In genomic region chr3:184174278-184174645, GRCh38 we compare ENCODE assay signal across 8 cellular contexts. TPM values are rescaled to one million over a fixed set of nuclear protein-coding genes. Genes with fewer than 3 reads are reported as not detected.
DNase-seq lines count a peak whose midpoint lies in the region; ATAC-seq and TF ChIP-seq lines count a peak whose summit lies in the region.

No MANE protein-coding gene starts in this region.

- peaks cover 25% of the 10 kb centered on the region for H3K36me3 Mint-ChIP-seq in activated T-cell treated with anti-CD3 and anti-CD28 coated beads, Interleukin-2, amount 50 U/mL, for 4 hours (ENCODE audit: insufficient read depth)

- ATAC-seq in activated T-cell treated with anti-CD3 and anti-CD28 coated beads, Interleukin-2, amount 50 U/mL, for 4 hours: no peak
- ATAC-seq in RWPE2 (ENCODE audit: low read depth) (no peak), right cardiac atrium (no peak)

- no peak overlapping the region for H3K4me3 ChIP-seq in RWPE2 (ENCODE audit: severe bottlenecking)
- H3K4me3 ChIP-seq in right cardiac atrium (ENCODE audit: low read length): no peak overlapping the region
- no peak overlapping the region for H3K4me3 ChIP-seq in subcutaneous abdominal adipose tissue (ENCODE audit: low read depth in 1 of 5, low read length in 5 of 5)
- peak overlapping the region in 1 of 2 donors; percentile 87 for H3K4me3 ChIP-seq in testis

- peaks cover 45% of the 10 kb centered on the region for H3K36me3 ChIP-seq in RWPE2 (ENCODE audit: low read depth)
- peaks cover 2 to 52% (median 46%) of the 10 kb centered on the region in 5 donors for H3K36me3 ChIP-seq in subcutaneous abdominal adipose tissue (ENCODE audit: control insufficient read depth in 5 of 5, insufficient read depth in 5 of 5, low read length in 5 of 5)
- H3K36me3 ChIP-seq in testis (ENCODE audit: low read depth, missing control alignments): no peaks in the 10 kb centered on the region

- DNase-seq in activated T-cell treated with anti-CD3 and anti-CD28 coated beads, Interleukin-2, amount 50 U/mL, for 4 hours: no peak
- DNase-seq in activated T-cell treated with anti-CD3 and anti-CD28 coated beads, Interleukin-2, amount 50 U/mL, for 1 hour: no peak
- DNase-seq in RWPE2 (ENCODE audit: low spot score) (no peak), right cardiac atrium (no peak), NK-92 (lab: John Stamatoyannopoulos, UW; ENCODE audit: unreplicated experiment) (no peak), testis (no peak), OCI-M1 (lab: John Stamatoyannopoulos, UW) (no peak)

- H3K4me1 Mint-ChIP-seq in activated T-cell treated with anti-CD3 and anti-CD28 coated beads, Interleukin-2, amount 50 U/mL, for 4 hours (ENCODE audit: low read depth): peaks cover 34% of the 10 kb centered on the region

- H3K4me1 ChIP-seq in RWPE2 (ENCODE audit: insufficient read depth, poor library complexity, severe bottlenecking) (peaks cover 6% of the 10 kb centered on the region), right cardiac atrium (ENCODE audit: control insufficient read depth, insufficient read depth, low read length) (peaks cover 9% of the 10 kb centered on the region), subcutaneous abdominal adipose tissue (ENCODE audit: control insufficient read depth in 5 of 5, insufficient read depth in 5 of 5, low read length in 5 of 5) (peaks cover 17 to 80% (median 72%) of the 10 kb centered on the region in 5 donors), testis (peaks cover 27% of the 10 kb centered on the region)

- H3K9me3 Mint-ChIP-seq in activated T-cell treated with anti-CD3 and anti-CD28 coated beads, Interleukin-2, amount 50 U/mL, for 4 hours: no peaks in the 10 kb centered on the region

- WGBS in right cardiac atrium: 16% methylated on average over 4 of the region's 4 CpGs
- WGBS in testis, 2 donors: 6 to 9% methylated on average over 4 of the region's 4 CpGs

- H3K27ac ChIP-seq in RWPE2 (ENCODE audit: poor library complexity, severe bottlenecking) (peak overlapping the region; percentile 14), right cardiac atrium (ENCODE audit: low read length) (peak overlapping the region; percentile 10), subcutaneous abdominal adipose tissue (ENCODE audit: low read depth, low read length) (peak overlapping the region; percentile 73), testis (peak overlapping the region in 1 of 2 donors; percentile 53)

- no peak for TF ChIP-seq POLR2A in testis (IDR thresholded peaks at IDR 0.05)

- no peak overlapping the region for H3K9ac ChIP-seq in subcutaneous abdominal adipose tissue (ENCODE audit: low read length in 5 of 5)

- H3K27me3 ChIP-seq in RWPE2 (ENCODE audit: insufficient read depth, poor library complexity, severe bottlenecking): no peaks in the 10 kb centered on the region
- H3K27me3 ChIP-seq in right cardiac atrium (ENCODE audit: control insufficient read depth, insufficient read depth): no peaks in the 10 kb centered on the region
- H3K27me3 ChIP-seq in subcutaneous abdominal adipose tissue (ENCODE audit: control insufficient read depth in 5 of 5, insufficient read depth in 4 of 5, low read length in 5 of 5): no peaks in the 10 kb centered on the region
- no peaks in the 10 kb centered on the region for H3K27me3 ChIP-seq in testis

- peak overlapping the region; percentile 95 for H3K4me3 Mint-ChIP-seq in activated T-cell treated with anti-CD3 and anti-CD28 coated beads, Interleukin-2, amount 50 U/mL, for 4 hours

- TF ChIP-seq CTCF in RWPE2 (IDR thresholded peaks at IDR 0.05; ENCODE audit: poor library complexity, severe bottlenecking) (no peak), testis (IDR thresholded peaks at IDR 0.05) (no peak)

- no peaks in the 10 kb centered on the region for H3K27me3 Mint-ChIP-seq in activated T-cell treated with anti-CD3 and anti-CD28 coated beads, Interleukin-2, amount 50 U/mL, for 4 hours (ENCODE audit: low read depth)

- intact Hi-C loops in right cardiac atrium (cut with DNase I) (no loop called here), testis (cut with DNase I; ENCODE audit: low total_unique reads) (no loop called here)

- H3K9me3 ChIP-seq in RWPE2 (ENCODE audit: severe bottlenecking): no peaks in the 10 kb centered on the region
- no peaks in the 10 kb centered on the region for H3K9me3 ChIP-seq in right cardiac atrium (ENCODE audit: control insufficient read depth, low read length)
- no peaks in the 10 kb centered on the region for H3K9me3 ChIP-seq in subcutaneous abdominal adipose tissue (ENCODE audit: control insufficient read depth in 5 of 5, low read length in 5 of 5)
- no peaks in the 10 kb centered on the region for H3K9me3 ChIP-seq in testis

RNA-seq across cellular contexts. Expression of gene AP2M1, which starts 0.4 kb away (rescaled TPM):
- total RNA-seq in activated T-cell treated with anti-CD3 and anti-CD28 coated beads, Interleukin-2, amount 50 U/mL, for 4 hours: 100 to 1,000 TPM; 242 to 255 (median 251) TPM
- total RNA-seq in right cardiac atrium (100 to 1,000 TPM; 271 to 340 (median 329) TPM), testis (100 to 1,000 TPM; 238 to 334 TPM)
- polyA plus RNA-seq in right cardiac atrium (330 TPM), testis (ENCODE audit: insufficient read depth, low read depth, low replicate concordance) (346 TPM)

RNA-seq across cellular contexts. Expression of gene ABCF3, which starts 11.7 kb away (rescaled TPM):
- total RNA-seq in activated T-cell treated with anti-CD3 and anti-CD28 coated beads, Interleukin-2, amount 50 U/mL, for 4 hours: 10 to 100 TPM; 79.7 to 91.2 (median 84.4) TPM
- total RNA-seq in right cardiac atrium (10 to 100 TPM; 59.2 to 72.9 (median 63.5) TPM), testis (100 to 1,000 TPM; 111 to 115 TPM)
- polyA plus RNA-seq in right cardiac atrium (50.9 TPM), testis (ENCODE audit: insufficient read depth, low read depth, low replicate concordance) (69.3 TPM)

RNA-seq across cellular contexts. Expression of gene DVL3, which starts 19.1 kb away (rescaled TPM):
- 10 to 100 TPM; 38.7 to 46.4 (median 40.3) TPM for total RNA-seq in activated T-cell treated with anti-CD3 and anti-CD28 coated beads, Interleukin-2, amount 50 U/mL, for 4 hours
- total RNA-seq in right cardiac atrium (10 to 100 TPM; 61.1 to 67.4 (median 65.3) TPM), testis (10 to 100 TPM; 80.5 to 86.8 TPM)
- polyA plus RNA-seq in right cardiac atrium (39.8 TPM), testis (ENCODE audit: insufficient read depth, low read depth, low replicate concordance) (53.7 TPM)

RNA-seq across cellular contexts. Expression of gene EIF2B5, which starts 39.1 kb away (rescaled TPM):
- total RNA-seq in activated T-cell treated with anti-CD3 and anti-CD28 coated beads, Interleukin-2, amount 50 U/mL, for 4 hours: 10 to 100 TPM; 91.7 to 94.5 (median 92.6) TPM
- 10 to 100 TPM; 30.8 to 34.5 (median 33.0) TPM for total RNA-seq in right cardiac atrium
- polyA plus RNA-seq in right cardiac atrium: 28.3 TPM
- 10 to 100 TPM; 37.2 to 48.1 TPM for total RNA-seq in testis
- 36.7 TPM for polyA plus RNA-seq in testis (ENCODE audit: insufficient read depth, low read depth, low replicate concordance)

RNA-seq across cellular contexts. Expression of gene VWA5B2, which starts 55.1 kb away (rescaled TPM):
- total RNA-seq in activated T-cell treated with anti-CD3 and anti-CD28 coated beads, Interleukin-2, amount 50 U/mL, for 4 hours: under 1 TPM in 1 of 3 donors, not detected in 2; 0.16 TPM
- not detected for total RNA-seq in right cardiac atrium
- 0.07 TPM for polyA plus RNA-seq in right cardiac atrium
- 10 to 100 TPM; 13.8 to 17.6 TPM for total RNA-seq in testis
- polyA plus RNA-seq in testis (ENCODE audit: insufficient read depth, low read depth, low replicate concordance): 2.5 TPM
